Comparison of ENCODE assay signal across 8 cellular contexts in the genomic region with DNA sequence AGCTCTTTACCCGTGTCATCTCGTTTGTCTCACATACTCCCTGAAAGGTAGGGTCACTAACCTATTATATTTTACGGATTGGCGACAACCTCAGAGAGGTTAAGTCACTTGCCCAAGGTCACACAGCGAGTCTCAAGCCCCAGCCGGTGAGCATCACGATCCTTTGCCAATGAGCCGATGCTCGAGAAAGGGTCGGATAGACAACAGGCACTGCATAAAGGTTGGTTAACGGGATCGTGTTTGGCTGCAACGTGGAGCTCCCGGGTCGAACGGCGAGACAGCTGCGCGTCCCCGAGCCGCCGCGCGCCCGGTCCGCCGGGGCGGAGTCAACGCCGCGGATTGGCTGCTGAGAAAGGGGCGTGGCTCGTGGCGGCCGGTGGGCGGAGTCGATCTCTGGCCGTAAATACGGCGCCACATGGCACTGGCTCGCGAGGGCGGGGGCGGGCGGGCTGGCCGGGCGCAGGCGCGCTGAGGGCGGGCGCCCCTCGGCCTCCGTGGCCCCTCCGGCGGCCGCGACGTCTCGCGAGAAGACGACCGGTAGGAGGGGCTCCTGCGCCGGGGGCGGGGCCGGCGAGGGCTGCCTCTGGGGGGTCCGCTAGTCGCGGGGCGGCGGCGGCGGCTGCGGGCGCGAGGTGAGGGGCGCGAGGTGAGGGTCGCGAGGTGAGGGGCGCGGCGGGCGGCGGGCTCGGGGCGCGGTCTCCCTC. TPM values are rescaled to one million over a fixed set of nuclear protein-coding genes. Genes with fewer than 3 reads are reported as not detected.
A peak's percentile ranks its signal among the peaks of the same experiment; 100 is the strongest.
DNase-seq lines count a peak whose midpoint lies in the region; ATAC-seq and TF ChIP-seq lines count a peak whose summit lies in the region.

A gene (plus strand): TSS at position 598 of the 704 bp plus-strand sequence. CDS start 29,029 bp downstream, outside the sequence.

- CTCF ChIA-PET in activated B cell treated with CpG ODN at 0.5 μM for 24 hours (lab: Charles Lee) = interaction anchor here (0.7 kb wide), 1 partner anchor 141 kb away, joined by 4 read pairs; no protein-coding TSS in a partner anchor

- POLR2A ChIA-PET in activated B cell treated with CpG ODN at 0.5 μM for 24 hours (lab: Charles Lee) = interaction anchor here (0.6 to 1.6 kb wide), 5 partner anchors 18 to 166 kb away, joined by 3 to 7 read pairs (median 6); a partner anchor contains a TSS

- H3K4me3 ChIP-seq in cardiac fibroblast (replicated peaks in 1 of 2; ENCODE audit: low read depth in 2 of 2, low read length in 2 of 2) (peak within 1 kb of the TSS; percentile 69 to 82), skin epidermis (peak within 1 kb of the TSS; percentile 71 to 94 (median 82))

- TF ChIP-seq CTCF in 22Rv1 (IDR thresholded peaks at IDR 0.05) (no peak), activated B cell treated with CpG ODN at 0.5 μM for 24 hours (IDR thresholded peaks at IDR 0.05) (no peak), cardiac fibroblast (IDR thresholded peaks at IDR 0.05; ENCODE audit: low read depth, low read length) (no peak)

- DNase-seq in NCI-H2196 treated with DMSO at 0.1 percent for 48 hours (lab: John Stamatoyannopoulos, UW; ENCODE audit: unreplicated experiment) (peak; percentile 82), activated B cell treated with CpG ODN at 0.5 μM for 24 hours (peak; percentile 91), cardiac fibroblast (ENCODE audit: low read depth in 2 of 2) (peak; percentile 93 to 97), iPS-NIHi11 (ENCODE audit: low spot score) (peak; percentile 100)

- no peaks in the 10 kb centered on the region for H3K9me3 Mint-ChIP-seq in activated B cell treated with CpG ODN at 0.5 μM for 24 hours

- H3K36me3 Mint-ChIP-seq in activated B cell treated with CpG ODN at 0.5 μM for 24 hours (ENCODE audit: low read depth) = no peaks in the 10 kb centered on the region

- ATAC-seq in HG03135 (IDR thresholded peaks at IDR 0.05; ENCODE audit: unreplicated experiment) = peak; percentile 50
- ATAC-seq in activated B cell treated with CpG ODN at 0.5 μM for 24 hours (ENCODE audit: low read depth) = peak; percentile 77

- peak; percentile 61 for TF ChIP-seq POLR2A in GM18526 (IDR thresholded peaks at IDR 0.05; ENCODE audit: extremely low read depth, insufficient read length)

- peak within 1 kb of the TSS; percentile 93 for H3K27ac Mint-ChIP-seq in activated B cell treated with CpG ODN at 0.5 μM for 24 hours

- peaks cover 47% of the 10 kb centered on the region for H3K4me1 Mint-ChIP-seq in activated B cell treated with CpG ODN at 0.5 μM for 24 hours

- peak within 1 kb of the TSS; percentile 43 for H3K27ac ChIP-seq in 22Rv1
- peak within 1 kb of the TSS; percentile 63 to 96 (median 86) for H3K27ac ChIP-seq in skin epidermis

- H3K4me3 Mint-ChIP-seq in activated B cell treated with CpG ODN at 0.5 μM for 24 hours = peak within 1 kb of the TSS; percentile 85

- intact Hi-C loops in activated B cell treated with CpG ODN at 0.5 μM for 24 hours (cut with micrococcal nuclease) = loop anchor here (1.0 to 5.0 kb wide), 6 partner anchors 49 to 439 kb away; a partner anchor contains a TSS

- no peaks in the 10 kb centered on the region for H3K27me3 Mint-ChIP-seq in activated B cell treated with CpG ODN at 0.5 μM for 24 hours

RNA-seq across cellular contexts. Expression of the gene that starts here (rescaled TPM):
- total RNA-seq in activated B cell treated with CpG ODN at 0.5 μM for 24 hours = 10.3 and 14.4 TPM in 2 replicates

Comparison
In these comparisons a context has a peak if more than half of its experiments do, and no peak if none do; other contexts are left out.
1. Peak in every context shown above with its lines: DNase-seq, ATAC-seq, H3K4me3 ChIP-seq and H3K27ac ChIP-seq.